Comparison of ENCODE assay signal across 25 cellular contexts in genomic region chr14:24291446-24292117, GRCh38. TPM values are rescaled to one million over a fixed set of nuclear protein-coding genes. Genes with fewer than 3 reads are reported as not detected.
"Had no signal": no experiment of that assay in that cellular context is flagged by ENCODE, and none has a peak within 500 bp of the region (broad histone marks: within the 10 kb centered on the region; RNA-seq: fewer than 3 reads in every experiment).

No MANE protein-coding gene starts in this region.

- DNase-seq: Kasumi-1, MM.1S, NCI-H1092 treated with DMSO at 0.1 percent for 48 hours, NCI-H1436, NCI-H187, NCI-H2029, NCI-H2081 treated with DMSO at 0.1 percent for 48 hours, NCI-H2171, NCI-H226, NCI-H446, NCI-H510A, NCI-H524 treated with DMSO at 0.1 percent for 48 hours, NCI-H69, NCI-H774, PC-3, SHP77 treated with DMSO at 0.1 percent for 48 hours, SJCRH30 had no signal

- H3K27me3 ChIP-seq: SJCRH30 had no signal

- H3K4me3 ChIP-seq: K562, SJCRH30 had no signal

- H3K27ac ChIP-seq: HL-60, KMS-11, SJCRH30 had no signal

- ATAC-seq: K562, Panc1, PC-3, Right ventricle myocardium inferior, SK-N-SH treated with all-trans-retinoic acid at 6 μM for 48 hours had no signal

- H3K36me3 Mint-ChIP-seq: IgD-negative memory B cell had no signal

- H3K36me3 ChIP-seq: SJCRH30 had no signal

- H3K4me1 ChIP-seq: SJCRH30 had no signal

- H3K9ac ChIP-seq: KMS-11 had no signal

- H3K9me3 ChIP-seq: SJCRH30 had no signal

- H3K4me2 ChIP-seq: KMS-11 had no signal

- H3K27me3 Mint-ChIP-seq: IgD-negative memory B cell had no signal

- FAIRE-seq: K562 had no signal

RNA-seq across cellular contexts. Expression of gene CIDEB, which starts 16.2 kb away (rescaled TPM):
- total RNA-seq: M059J, PC-3 had no signal
